ENCODE assay signal across 1 cellular context in the genomic region with DNA sequence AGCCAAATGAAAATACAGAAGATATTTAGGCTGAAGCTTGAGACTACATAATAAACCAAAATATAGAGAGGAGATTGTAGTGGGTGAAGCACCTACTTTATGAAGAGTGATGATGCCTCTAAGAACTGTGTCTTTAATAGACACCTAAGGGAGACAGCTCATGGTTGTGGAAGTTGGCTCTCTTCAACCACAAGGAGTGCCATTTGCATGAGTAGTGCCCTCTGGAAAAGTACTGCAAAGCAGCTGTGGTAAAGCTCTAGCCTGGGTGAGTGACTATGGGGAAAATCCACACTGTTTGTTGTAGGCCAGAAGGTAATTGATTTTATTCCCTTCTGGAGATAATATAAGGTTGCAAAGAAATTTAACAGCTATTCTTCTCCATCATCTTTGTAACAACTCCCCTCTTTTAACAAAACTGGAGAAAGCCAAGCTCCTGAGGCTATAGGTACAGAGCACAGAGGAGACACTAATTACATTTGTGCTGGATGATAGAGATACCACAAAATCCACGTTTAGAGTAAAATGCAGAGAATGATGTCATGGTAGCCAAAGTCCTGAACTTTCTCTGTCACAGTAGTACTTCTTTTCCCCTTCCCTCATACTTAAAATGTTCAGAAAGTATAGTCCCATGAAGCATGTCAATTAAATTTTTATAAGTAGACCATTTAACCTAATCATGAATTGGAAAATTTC.
TF ChIP-seq lines count a peak whose summit lies in the region.

No MANE protein-coding gene starts in this region.

TF ChIP-seq in GM12878, 131 proteins besides CTCF, POLR2A, EP300 and RAD21 (continued from another document):
- TF ChIP-seq HDAC2 (IDR thresholded peaks at IDR 0.05) (no peak), BACH1 (IDR thresholded peaks at IDR 0.05; ENCODE audit: borderline replicate concordance) (no peak), SMAD5 (IDR thresholded peaks at IDR 0.05; ENCODE audit: low read depth) (no peak)
- TF ChIP-seq, protein P1, sequence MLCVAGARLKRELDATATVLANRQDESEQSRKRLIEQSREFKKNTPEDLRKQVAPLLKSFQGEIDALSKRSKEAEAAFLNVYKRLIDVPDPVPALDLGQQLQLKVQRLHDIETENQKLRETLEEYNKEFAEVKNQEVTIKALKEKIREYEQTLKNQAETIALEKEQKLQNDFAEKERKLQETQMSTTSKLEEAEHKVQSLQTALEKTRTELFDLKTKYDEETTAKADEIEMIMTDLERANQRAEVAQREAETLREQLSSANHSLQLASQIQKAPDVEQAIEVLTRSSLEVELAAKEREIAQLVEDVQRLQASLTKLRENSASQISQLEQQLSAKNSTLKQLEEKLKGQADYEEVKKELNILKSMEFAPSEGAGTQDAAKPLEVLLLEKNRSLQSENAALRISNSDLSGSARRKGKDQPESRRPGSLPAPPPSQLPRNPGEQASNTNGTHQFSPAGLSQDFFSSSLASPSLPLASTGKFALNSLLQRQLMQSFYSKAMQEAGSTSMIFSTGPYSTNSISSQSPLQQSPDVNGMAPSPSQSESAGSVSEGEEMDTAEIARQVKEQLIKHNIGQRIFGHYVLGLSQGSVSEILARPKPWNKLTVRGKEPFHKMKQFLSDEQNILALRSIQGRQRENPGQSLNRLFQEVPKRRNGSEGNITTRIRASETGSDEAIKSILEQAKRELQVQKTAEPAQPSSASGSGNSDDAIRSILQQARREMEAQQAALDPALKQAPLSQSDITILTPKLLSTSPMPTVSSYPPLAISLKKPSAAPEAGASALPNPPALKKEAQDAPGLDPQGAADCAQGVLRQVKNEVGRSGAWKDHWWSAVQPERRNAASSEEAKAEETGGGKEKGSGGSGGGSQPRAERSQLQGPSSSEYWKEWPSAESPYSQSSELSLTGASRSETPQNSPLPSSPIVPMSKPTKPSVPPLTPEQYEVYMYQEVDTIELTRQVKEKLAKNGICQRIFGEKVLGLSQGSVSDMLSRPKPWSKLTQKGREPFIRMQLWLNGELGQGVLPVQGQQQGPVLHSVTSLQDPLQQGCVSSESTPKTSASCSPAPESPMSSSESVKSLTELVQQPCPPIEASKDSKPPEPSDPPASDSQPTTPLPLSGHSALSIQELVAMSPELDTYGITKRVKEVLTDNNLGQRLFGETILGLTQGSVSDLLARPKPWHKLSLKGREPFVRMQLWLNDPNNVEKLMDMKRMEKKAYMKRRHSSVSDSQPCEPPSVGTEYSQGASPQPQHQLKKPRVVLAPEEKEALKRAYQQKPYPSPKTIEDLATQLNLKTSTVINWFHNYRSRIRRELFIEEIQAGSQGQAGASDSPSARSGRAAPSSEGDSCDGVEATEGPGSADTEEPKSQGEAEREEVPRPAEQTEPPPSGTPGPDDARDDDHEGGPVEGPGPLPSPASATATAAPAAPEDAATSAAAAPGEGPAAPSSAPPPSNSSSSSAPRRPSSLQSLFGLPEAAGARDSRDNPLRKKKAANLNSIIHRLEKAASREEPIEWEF (IDR thresholded peaks at IDR 0.05; ENCODE audit: insufficient replicate concordance, low read depth, low read length), result no peak
